ENCODE assay signal across 1 cellular context in the genomic region with DNA sequence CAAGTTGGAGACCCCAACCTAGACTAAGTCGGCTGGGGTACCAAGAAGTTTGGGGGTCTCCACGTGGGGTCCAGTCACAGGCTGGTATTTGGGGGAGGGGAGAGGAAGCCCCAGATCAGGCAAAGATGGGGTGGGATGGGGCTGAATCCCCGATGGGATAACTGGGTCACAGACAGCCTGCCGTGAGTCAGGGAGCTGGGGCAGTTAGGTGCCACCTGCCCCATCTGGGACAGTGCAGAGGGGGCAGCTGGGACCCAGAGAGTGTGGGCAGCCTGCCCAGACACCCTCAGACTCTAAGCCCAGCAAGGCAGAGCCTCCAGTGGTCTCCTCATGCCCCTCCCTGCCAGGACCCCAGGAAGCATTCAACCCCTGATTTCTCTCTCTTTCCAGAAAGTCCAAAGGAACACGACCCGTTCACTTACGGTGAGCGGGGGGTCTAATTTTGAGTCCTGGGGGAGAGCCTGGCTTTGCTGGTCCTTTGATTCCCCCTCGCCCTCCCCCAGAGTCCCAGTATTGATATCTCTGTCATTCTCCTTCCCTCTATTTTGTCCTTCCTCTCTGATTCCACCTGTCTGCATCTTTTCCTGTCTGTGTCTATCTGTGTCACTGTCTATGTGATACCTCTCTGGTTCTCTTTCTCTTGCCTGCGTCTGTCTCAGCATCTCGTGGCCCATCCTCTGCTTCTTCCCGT.
TF ChIP-seq lines count a peak whose summit lies in the region.

No MANE protein-coding gene starts in this region.

TF ChIP-seq in HCT116, 20 proteins besides CTCF, POLR2A, EP300 and RAD21 (continued from another document):
- TF ChIP-seq, protein P1, sequence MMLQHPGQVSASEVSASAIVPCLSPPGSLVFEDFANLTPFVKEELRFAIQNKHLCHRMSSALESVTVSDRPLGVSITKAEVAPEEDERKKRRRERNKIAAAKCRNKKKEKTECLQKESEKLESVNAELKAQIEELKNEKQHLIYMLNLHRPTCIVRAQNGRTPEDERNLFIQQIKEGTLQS (IDR thresholded peaks at IDR 0.05), result no peak
- TF ChIP-seq SRF (IDR thresholded peaks at IDR 0.05; ENCODE audit: low read depth), result no peak
- TF ChIP-seq SIN3A (IDR thresholded peaks at IDR 0.05; ENCODE audit: low read depth), result no peak
- TF ChIP-seq CEBPB (IDR thresholded peaks at IDR 0.05; ENCODE audit: low read depth), result no peak
- no peak for TF ChIP-seq ZFX (IDR thresholded peaks at IDR 0.05)
- no peak for TF ChIP-seq POLR2AphosphoS5 (IDR thresholded peaks at IDR 0.05; ENCODE audit: low read depth, low read length)
- TF ChIP-seq EZH2 (IDR thresholded peaks at IDR 0.05), result no peak
- no peak for TF ChIP-seq ZNF274 (IDR thresholded peaks at IDR 0.05; ENCODE audit: low read depth, low read length)
- TF ChIP-seq, protein P2, sequence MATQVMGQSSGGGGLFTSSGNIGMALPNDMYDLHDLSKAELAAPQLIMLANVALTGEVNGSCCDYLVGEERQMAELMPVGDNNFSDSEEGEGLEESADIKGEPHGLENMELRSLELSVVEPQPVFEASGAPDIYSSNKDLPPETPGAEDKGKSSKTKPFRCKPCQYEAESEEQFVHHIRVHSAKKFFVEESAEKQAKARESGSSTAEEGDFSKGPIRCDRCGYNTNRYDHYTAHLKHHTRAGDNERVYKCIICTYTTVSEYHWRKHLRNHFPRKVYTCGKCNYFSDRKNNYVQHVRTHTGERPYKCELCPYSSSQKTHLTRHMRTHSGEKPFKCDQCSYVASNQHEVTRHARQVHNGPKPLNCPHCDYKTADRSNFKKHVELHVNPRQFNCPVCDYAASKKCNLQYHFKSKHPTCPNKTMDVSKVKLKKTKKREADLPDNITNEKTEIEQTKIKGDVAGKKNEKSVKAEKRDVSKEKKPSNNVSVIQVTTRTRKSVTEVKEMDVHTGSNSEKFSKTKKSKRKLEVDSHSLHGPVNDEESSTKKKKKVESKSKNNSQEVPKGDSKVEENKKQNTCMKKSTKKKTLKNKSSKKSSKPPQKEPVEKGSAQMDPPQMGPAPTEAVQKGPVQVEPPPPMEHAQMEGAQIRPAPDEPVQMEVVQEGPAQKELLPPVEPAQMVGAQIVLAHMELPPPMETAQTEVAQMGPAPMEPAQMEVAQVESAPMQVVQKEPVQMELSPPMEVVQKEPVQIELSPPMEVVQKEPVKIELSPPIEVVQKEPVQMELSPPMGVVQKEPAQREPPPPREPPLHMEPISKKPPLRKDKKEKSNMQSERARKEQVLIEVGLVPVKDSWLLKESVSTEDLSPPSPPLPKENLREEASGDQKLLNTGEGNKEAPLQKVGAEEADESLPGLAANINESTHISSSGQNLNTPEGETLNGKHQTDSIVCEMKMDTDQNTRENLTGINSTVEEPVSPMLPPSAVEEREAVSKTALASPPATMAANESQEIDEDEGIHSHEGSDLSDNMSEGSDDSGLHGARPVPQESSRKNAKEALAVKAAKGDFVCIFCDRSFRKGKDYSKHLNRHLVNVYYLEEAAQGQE (IDR thresholded peaks at IDR 0.05; ENCODE audit: low read depth), result no peak
- TF ChIP-seq SP1 (IDR thresholded peaks at IDR 0.05; ENCODE audit: low read depth), result no peak
- TF ChIP-seq TCF7L2 (IDR thresholded peaks at IDR 0.05; ENCODE audit: borderline replicate concordance, extremely low read depth, insufficient read depth, insufficient read length), result no peak
